In the genomic region with DNA sequence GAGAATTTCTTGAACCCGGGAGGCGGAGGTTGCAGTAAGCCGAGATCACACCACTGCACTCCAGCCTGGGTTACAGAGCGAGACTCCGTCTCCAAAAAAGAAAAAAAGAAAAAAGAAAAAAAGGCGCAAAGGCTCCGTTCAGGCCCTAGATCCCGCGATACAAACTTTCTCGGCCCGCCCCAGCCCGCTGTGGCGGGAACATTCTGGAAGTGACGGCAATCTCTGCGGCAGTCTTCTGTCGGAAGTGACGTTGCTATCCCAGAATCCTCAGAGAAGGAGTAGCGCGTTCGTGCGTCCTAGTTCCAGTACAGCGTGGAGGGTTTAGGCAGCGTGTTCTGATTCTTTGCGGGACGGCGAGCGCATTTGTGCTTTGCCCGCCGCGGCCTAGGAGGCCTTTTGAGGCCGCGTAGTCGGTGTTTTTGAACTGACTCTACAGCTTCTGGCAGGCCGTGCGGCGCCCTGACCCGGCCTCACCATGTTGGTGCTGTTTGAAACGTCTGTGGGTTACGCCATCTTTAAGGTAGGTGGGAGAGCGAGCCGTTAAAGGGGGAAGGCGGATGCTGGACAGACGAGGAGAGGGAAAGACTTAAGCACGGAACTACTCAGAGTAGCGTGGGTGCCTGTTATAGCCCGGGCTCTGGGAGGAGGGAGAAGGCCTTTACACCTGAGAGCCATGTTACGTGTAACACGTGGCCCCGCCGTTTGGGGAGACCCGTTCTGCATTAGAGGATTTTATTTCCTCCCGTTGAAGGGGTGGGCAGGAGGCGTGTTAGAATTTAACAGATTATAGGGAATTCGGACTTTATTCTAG, we compare ENCODE assay signal across 8 cellular contexts. TPM values are rescaled to one million over a fixed set of nuclear protein-coding genes. Genes with fewer than 3 reads are reported as not detected.
A peak's percentile ranks its signal among the peaks of the same experiment; 100 is the strongest.
DNase-seq lines count a peak whose midpoint lies in the region; ATAC-seq and TF ChIP-seq lines count a peak whose summit lies in the region.

Gene NOP58, plus strand, starts transcription at position 297 of the 811 bp plus-strand sequence. Its CDS starts 179 bp downstream, at position 476.

- peak within 1 kb of the TSS; percentile 98 for H3K27ac ChIP-seq in upper lobe of right lung

- H3K36me3 ChIP-seq in upper lobe of right lung: no peaks in the 10 kb centered on the region

- H3K4me1 ChIP-seq in upper lobe of right lung: peaks cover 13% of the 10 kb centered on the region

- H3K27me3 ChIP-seq in upper lobe of right lung: no peaks in the 10 kb centered on the region

- ATAC-seq in HG02870 (IDR thresholded peaks at IDR 0.05; ENCODE audit: unreplicated experiment): peak; percentile 76
- peak; percentile 99 for ATAC-seq in left cardiac atrium
- ATAC-seq in upper lobe of right lung: peak; percentile 99

- H3K9me3 ChIP-seq in upper lobe of right lung: no peaks in the 10 kb centered on the region

- intact Hi-C loops in T-helper 1 cell treated with Interleukin-12 subunit alpha and Interleukin-12 subunit beta and Interleukin-4 antibody, amounts not matched to agents 30 ng/mL and 1 ng/mL, for 36 hours (cut with micrococcal nuclease): loop anchor here (1.0 to 5.0 kb wide), 23 partner anchors 27 to 1738 kb away; partner anchors contain the start of genes BZW1, CASP8, CD28 and CLK1
- intact Hi-C loops in left cardiac atrium (cut with DNase I): no loop called here
- intact Hi-C loops in posterior vena cava (cut with DNase I): no loop called here
- intact Hi-C loops in upper lobe of right lung (cut with DNase I): no loop called here

- in situ Hi-C loops in GM13976 (cut with MboI; ENCODE audit: low sequenced_read_pairs, unreplicated experiment): no loop called here

- no peak for TF ChIP-seq CTCF in GM13976 (IDR thresholded peaks at IDR 0.05; ENCODE audit: borderline replicate concordance, control extremely low read depth, extremely low read depth, insufficient read depth, missing control alignments)
- no peak for TF ChIP-seq CTCF in upper lobe of right lung (IDR thresholded peaks at IDR 0.05)

- peak; percentile 93 for DNase-seq in GM13976 (ENCODE audit: low spot score)
- DNase-seq in NCI-H146 treated with DMSO at 0.1 percent for 48 hours (lab: John Stamatoyannopoulos, UW; ENCODE audit: unreplicated experiment): peak; percentile 77
- DNase-seq in amniotic epithelial cell (ENCODE audit: low read depth): peak; percentile 94
- peak; percentile 90 for DNase-seq in left cardiac atrium
- DNase-seq in posterior vena cava (ENCODE audit: low spot score): peak; percentile 97
- peak; percentile 92 for DNase-seq in upper lobe of right lung

- H3K4me3 ChIP-seq in upper lobe of right lung: peak within 1 kb of the TSS; percentile 79

RNA-seq across cellular contexts. Expression of gene NOP58, which starts in this region (rescaled TPM):
- total RNA-seq in T-helper 1 cell treated with Interleukin-12 subunit alpha and Interleukin-12 subunit beta and Interleukin-4 antibody, amounts not matched to agents 30 ng/mL and 1 ng/mL, for 36 hours: 119 and 121 TPM in 2 replicates
- 10 to 100 TPM; 24.2 to 33.4 TPM for total RNA-seq in left cardiac atrium
- total RNA-seq in posterior vena cava: 10 to 100 TPM; 37.9 to 41.3 TPM
- total RNA-seq in upper lobe of right lung: 44.4 TPM

Comparison
In these comparisons a context has a peak if more than half of its experiments do, and no peak if none do; other contexts are left out.
1. Peak in every context shown above with its lines: DNase-seq, ATAC-seq, H3K4me3 ChIP-seq and H3K27ac ChIP-seq.